Comparison of ENCODE assay signal across 16 cellular contexts in the genomic region with DNA sequence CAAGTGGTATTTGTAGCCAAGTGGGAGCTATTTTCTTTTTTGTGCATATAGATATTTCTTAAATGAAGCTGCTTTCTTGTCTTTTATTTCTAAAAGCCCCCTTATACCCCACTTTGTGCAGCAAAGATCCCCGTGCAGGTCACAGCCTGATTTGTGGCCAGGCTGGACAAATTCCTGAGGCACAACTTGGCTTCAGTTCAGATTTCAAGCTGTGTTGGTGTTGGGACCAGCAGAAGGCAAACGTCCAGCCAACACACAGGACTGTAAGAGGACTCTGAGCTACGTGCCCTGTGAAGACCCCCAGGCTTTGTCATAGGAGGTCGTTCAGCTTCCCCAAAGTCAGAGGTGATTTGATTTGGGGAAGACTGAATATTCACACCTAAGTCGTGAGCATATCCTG. TPM values are rescaled to one million over a fixed set of nuclear protein-coding genes. Genes with fewer than 3 reads are reported as not detected.
DNase-seq lines count a peak whose midpoint lies in the region; ATAC-seq and TF ChIP-seq lines count a peak whose summit lies in the region.
"Had no signal": no experiment of that assay in that cellular context is flagged by ENCODE, and none has a peak within 500 bp of the region (broad histone marks: within the 10 kb centered on the region; RNA-seq: fewer than 3 reads in every experiment).

No MANE protein-coding gene starts in this region.

- CTCF ChIA-PET in CD4-positive, alpha-beta memory T cell (lab: Charles Lee; ENCODE audit: partially characterized antibody) = interaction anchor here (0.8 kb wide), 1 partner anchor 12 kb away, joined by 3 read pairs; no protein-coding TSS in a partner anchor
- CTCF ChIA-PET in Panc1 (lab: Charles Lee) = no interaction called here

- 30 to 38% (median 37%) methylated on average over 5 of the region's 5 CpGs for WGBS in psoas muscle, 3 donors

- H3K4me1 Mint-ChIP-seq in CD4-positive, alpha-beta memory T cell = peaks cover 13 to 41% (median 23%) of the 10 kb centered on the region in 4 donors
- peaks cover 79% of the 10 kb centered on the region for H3K4me1 Mint-ChIP-seq in dendritic cell treated with granulocyte-macrophage colony-stimulating factor and Interleukin-4, amounts not matched to agents 40 ng/mL and 50 ng/mL, for 4 days (ENCODE audit: low read depth)
- H3K4me1 Mint-ChIP-seq: neural crest cell had no signal

- no peaks in the 10 kb centered on the region for H3K27me3 ChIP-seq in CD4-positive, alpha-beta memory T cell (ENCODE audit: insufficient read depth, low read length)
- H3K27me3 ChIP-seq in Panc1 (ENCODE audit: control insufficient read depth, insufficient read depth, low read length) (no peaks in the 10 kb centered on the region), psoas muscle (ENCODE audit: insufficient read depth in 3 of 3, low read length in 2 of 3) (no peaks in the 10 kb centered on the region)

- in situ Hi-C loops in Panc1 (cut with HindIII; ENCODE audit: low pct_unique_long_range_greater_than_20kb, low sequenced_read_pairs) = no loop called here

- no peaks in the 10 kb centered on the region for H3K9me3 ChIP-seq in CD4-positive, alpha-beta memory T cell (ENCODE audit: control insufficient read depth in 1 of 2, low read length in 2 of 2)
- no peaks in the 10 kb centered on the region for H3K9me3 ChIP-seq in Panc1 (ENCODE audit: control insufficient read depth, insufficient read depth, low read depth, low read length)
- H3K9me3 ChIP-seq in psoas muscle = no peaks in the 10 kb centered on the region

- H3K4me3 Mint-ChIP-seq in CD4-positive, alpha-beta memory T cell = no peak overlapping the region
- no peak overlapping the region for H3K4me3 Mint-ChIP-seq in dendritic cell treated with granulocyte-macrophage colony-stimulating factor and Interleukin-4, amounts not matched to agents 40 ng/mL and 50 ng/mL, for 4 days
- H3K4me3 Mint-ChIP-seq: neural crest cell; stimulated activated naive CD8-positive, alpha-beta T cell treated with anti-CD3 and anti-CD28 coated beads, Interleukin-15, Interleukin-2, amounts not matched to agents 100 ng/mL and 50 ng/mL, for 24 hours had no signal

- POLR2A ChIA-PET in CD4-positive, alpha-beta memory T cell (lab: Charles Lee; ENCODE audit: partially characterized antibody) = interaction anchor here (1.2 kb wide), 1 partner anchor 9 kb away, joined by 4 read pairs; no protein-coding TSS in a partner anchor
- POLR2A ChIA-PET in Panc1 (lab: Charles Lee) = no interaction called here

- intact Hi-C loops in CD4-positive, alpha-beta memory T cell (cut with micrococcal nuclease) = no loop called here
- intact Hi-C loops in Panc1 (cut with micrococcal nuclease; ENCODE audit: unreplicated experiment) = no loop called here
- intact Hi-C loops in dendritic cell treated with granulocyte-macrophage colony-stimulating factor and Interleukin-4, amounts not matched to agents 40 ng/mL and 50 ng/mL, for 4 days (cut with micrococcal nuclease) = no loop called here
- intact Hi-C loops in psoas muscle (cut with DNase I) = loop anchor here in 1 of 2 donors (5.0 kb wide), 1 partner anchor 312 kb away; no protein-coding TSS in a partner anchor

- H3K4me1 ChIP-seq in CD4-positive, alpha-beta memory T cell (ENCODE audit: insufficient read depth, low read length) = peaks cover 25% of the 10 kb centered on the region
- H3K4me1 ChIP-seq in Panc1 (ENCODE audit: control insufficient read depth, insufficient read depth, low read length) = no peaks in the 10 kb centered on the region
- H3K4me1 ChIP-seq in psoas muscle = peaks cover 34% of the 10 kb centered on the region

- H3K4me3 ChIP-seq in CD4-positive, alpha-beta memory T cell (ENCODE audit: low read length in 2 of 2) = no peak overlapping the region
- H3K4me3 ChIP-seq in Panc1 (ENCODE audit: low read depth in 2 of 2, low read length in 2 of 2) = no peak overlapping the region
- no peak overlapping the region for H3K4me3 ChIP-seq in psoas muscle
- H3K4me3 ChIP-seq: skin epidermis had no signal

- DNase-seq in CD4-positive, alpha-beta memory T cell = peak in 1 of 5 donors; percentile 4
- DNase-seq in Panc1 (ENCODE audit: low read depth, low spot score) (no peak), psoas muscle (peak in 1 of 2 donors; percentile 41), T1000 (lab: John Stamatoyannopoulos, UW) (no peak), midbrain (lab: John Stamatoyannopoulos, UW) (no peak), NCI-H2107 (lab: John Stamatoyannopoulos, UW) (no peak), NCI-H1694 (lab: John Stamatoyannopoulos, UW) (no peak)
- DNase-seq: activated T-cell treated with anti-CD3 and anti-CD28 coated beads for 4 hours, DMS79 treated with DMSO at 0.1 percent for 48 hours, NCI-H82, T-helper 1 cell had no signal

- ATAC-seq in Panc1 (no peak), psoas muscle (no peak)
- ATAC-seq: activated CD4-positive, CD25-positive, alpha-beta regulatory T cell treated with anti-CD3 and anti-CD28 coated beads, Interleukin-2, amount 50 U/mL, for 24 hours had no signal

- no peaks in the 10 kb centered on the region for H3K27me3 Mint-ChIP-seq in CD4-positive, alpha-beta memory T cell
- H3K27me3 Mint-ChIP-seq in dendritic cell treated with granulocyte-macrophage colony-stimulating factor and Interleukin-4, amounts not matched to agents 40 ng/mL and 50 ng/mL, for 4 days = no peaks in the 10 kb centered on the region
- H3K27me3 Mint-ChIP-seq: stimulated activated naive CD8-positive, alpha-beta T cell treated with anti-CD3 and anti-CD28 coated beads, Interleukin-15, Interleukin-2, amounts not matched to agents 100 ng/mL and 50 ng/mL, for 24 hours had no signal

- peaks cover 5 to 46% of the 10 kb centered on the region in 2 donors for H3K36me3 Mint-ChIP-seq in CD4-positive, alpha-beta memory T cell
- peaks cover 26% of the 10 kb centered on the region for H3K36me3 Mint-ChIP-seq in dendritic cell treated with granulocyte-macrophage colony-stimulating factor and Interleukin-4, amounts not matched to agents 40 ng/mL and 50 ng/mL, for 4 days (ENCODE audit: low read depth)

- BruUV-seq in Panc1 (replicated peaks; lab: Mats Ljungman, UMichigan) = TSS peak; percentile 8

- H3K9me3 Mint-ChIP-seq in CD4-positive, alpha-beta memory T cell = no peaks in the 10 kb centered on the region
- no peaks in the 10 kb centered on the region for H3K9me3 Mint-ChIP-seq in dendritic cell treated with granulocyte-macrophage colony-stimulating factor and Interleukin-4, amounts not matched to agents 40 ng/mL and 50 ng/mL, for 4 days
- H3K9me3 Mint-ChIP-seq: neural crest cell; stimulated activated naive CD8-positive, alpha-beta T cell treated with anti-CD3 and anti-CD28 coated beads, Interleukin-15, Interleukin-2, amounts not matched to agents 100 ng/mL and 50 ng/mL, for 24 hours had no signal

- peaks cover 3% of the 10 kb centered on the region for H3K36me3 ChIP-seq in CD4-positive, alpha-beta memory T cell (ENCODE audit: insufficient read depth, low read length)
- H3K36me3 ChIP-seq in Panc1 (ENCODE audit: control insufficient read depth, insufficient read depth, low read length) = no peaks in the 10 kb centered on the region; the same call in 1 of the 2 replicates
- H3K36me3 ChIP-seq in psoas muscle (ENCODE audit: insufficient read depth in 1 of 2, low read depth in 1 of 2) = peaks cover 12 to 84% of the 10 kb centered on the region in 2 donors

- no peak overlapping the region for H3K27ac ChIP-seq in CD4-positive, alpha-beta memory T cell (ENCODE audit: low read depth, low read length)
- H3K27ac ChIP-seq in Panc1 (ENCODE audit: low read length) (no peak overlapping the region), psoas muscle (peak overlapping the region; percentile 60)

- no peak for TF ChIP-seq CTCF in Panc1 (IDR thresholded peaks at IDR 0.05)
- no peak for TF ChIP-seq CTCF in psoas muscle (IDR thresholded peaks at IDR 0.05)

- peak overlapping the region in 4 of 7 donors; percentile 6 to 50 (median 29) for H3K27ac Mint-ChIP-seq in CD4-positive, alpha-beta memory T cell
- H3K27ac Mint-ChIP-seq in dendritic cell treated with granulocyte-macrophage colony-stimulating factor and Interleukin-4, amounts not matched to agents 40 ng/mL and 50 ng/mL, for 4 days = peak overlapping the region; percentile 59
- H3K27ac Mint-ChIP-seq: stimulated activated naive CD8-positive, alpha-beta T cell treated with anti-CD3 and anti-CD28 coated beads, Interleukin-15, Interleukin-2, amounts not matched to agents 100 ng/mL and 50 ng/mL, for 24 hours had no signal

RNA-seq across cellular contexts. Expression of a gene that starts 21.9 kb away (rescaled TPM):
- total RNA-seq in CD4-positive, alpha-beta memory T cell = 1 to 10 TPM; 6.6 to 6.7 TPM
- 1 to 10 TPM; 4.7 to 5.0 TPM for polyA plus RNA-seq in CD4-positive, alpha-beta memory T cell
- total RNA-seq in Panc1 (2021; ENCODE audit: unreplicated experiment) = 29.0 TPM
- polyA plus RNA-seq in Panc1 (2012; ENCODE audit: insufficient read length) = 34.9 TPM
- 100 to 1,000 TPM in 3 of 4 donors, 10 to 100 TPM in 1; 52.2 to 278 (median 192) TPM for total RNA-seq in psoas muscle
- polyA plus RNA-seq in psoas muscle = 10 to 100 TPM; 20.1 to 74.7 (median 72.1) TPM
